Comparison of ENCODE assay signal across 12 cellular contexts in the genomic region with DNA sequence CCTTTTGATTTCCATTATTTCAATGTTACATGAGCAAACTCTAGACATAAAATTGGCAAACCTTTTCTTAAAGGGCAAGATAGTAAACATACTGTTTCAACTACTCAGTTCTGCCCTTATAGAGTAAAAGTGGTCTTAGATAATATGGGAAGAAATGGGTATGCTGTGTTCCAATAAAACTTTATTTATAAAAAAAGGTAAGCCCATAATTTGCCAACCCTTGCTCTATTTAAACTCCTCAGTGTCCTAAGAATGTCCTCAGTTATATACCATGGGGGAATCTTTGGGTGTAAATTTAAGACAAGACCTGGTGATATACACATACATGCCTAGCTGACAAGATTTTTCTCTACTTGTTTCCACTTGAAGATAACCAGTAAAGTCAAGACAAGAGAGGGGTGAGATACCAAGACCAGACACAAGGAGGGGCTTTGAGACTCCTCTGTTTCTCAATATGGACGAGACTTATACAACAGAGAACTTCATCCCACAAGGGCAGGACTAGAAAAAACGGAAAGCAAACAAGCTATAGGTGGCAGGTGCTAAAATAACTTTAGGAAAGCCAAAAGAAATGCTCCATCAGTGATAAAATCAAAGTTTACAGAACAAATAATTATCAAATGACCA. TPM values are rescaled to one million over a fixed set of nuclear protein-coding genes. Genes with fewer than 3 reads are reported as not detected.
DNase-seq lines count a peak whose midpoint lies in the region; ATAC-seq and TF ChIP-seq lines count a peak whose summit lies in the region.
"Had no signal": no experiment of that assay in that cellular context is flagged by ENCODE, and none has a peak within 500 bp of the region (broad histone marks: within the 10 kb centered on the region; RNA-seq: fewer than 3 reads in every experiment).

No MANE protein-coding gene starts in this region.

- no peak overlapping the region for H2AFZ ChIP-seq in KMS-11 (ENCODE audit: low read depth)

- no peaks in the 10 kb centered on the region for H4K20me1 ChIP-seq in KMS-11 (ENCODE audit: insufficient read depth)

- H3K36me3 Mint-ChIP-seq in neural crest cell (ENCODE audit: low read depth) = peaks cover 7% of the 10 kb centered on the region
- H3K36me3 Mint-ChIP-seq in activated CD4-positive, alpha-beta T cell treated with anti-CD3 and anti-CD28 coated beads, Interleukin-2, amount 10 ng/mL, durations not matched to agents 24 days and 14 days (ENCODE audit: low read depth) = peaks cover 34% of the 10 kb centered on the region

- ATAC-seq in GM21576 (IDR thresholded peaks at IDR 0.05; ENCODE audit: unreplicated experiment) = no peak

- H3K4me1 Mint-ChIP-seq in neural crest cell = peaks cover 6% of the 10 kb centered on the region
- peaks cover 20% of the 10 kb centered on the region for H3K4me1 Mint-ChIP-seq in activated CD4-positive, alpha-beta T cell treated with anti-CD3 and anti-CD28 coated beads, Interleukin-2, amount 10 ng/mL, durations not matched to agents 24 days and 14 days

- intact Hi-C loops in activated CD4-positive, alpha-beta T cell treated with anti-CD3 and anti-CD28 coated beads, Interleukin-2, amount 10 ng/mL, durations not matched to agents 24 days and 14 days (cut with micrococcal nuclease) = no loop called here
- intact Hi-C loops in ascending aorta (cut with DNase I) = no loop called here

- H3K36me3 ChIP-seq in KMS-11 (ENCODE audit: insufficient read depth) (no peaks in the 10 kb centered on the region), ascending aorta (no peaks in the 10 kb centered on the region)

- H3K4me3 ChIP-seq in KMS-11 (IDR thresholded peaks at IDR 0.05; ENCODE audit: insufficient read depth, low read depth, low read length) (no peak overlapping the region), ascending aorta (no peak overlapping the region)

- no peaks in the 10 kb centered on the region for H3K27me3 Mint-ChIP-seq in neural crest cell (ENCODE audit: low read depth)
- H3K27me3 Mint-ChIP-seq in activated CD4-positive, alpha-beta T cell treated with anti-CD3 and anti-CD28 coated beads, Interleukin-2, amount 10 ng/mL, durations not matched to agents 24 days and 14 days = no peaks in the 10 kb centered on the region
- H3K27me3 Mint-ChIP-seq: naive B cell had no signal

- H3K4me3 Mint-ChIP-seq in neural crest cell = no peak overlapping the region
- no peak overlapping the region for H3K4me3 Mint-ChIP-seq in activated CD4-positive, alpha-beta T cell treated with anti-CD3 and anti-CD28 coated beads, Interleukin-2, amount 10 ng/mL, durations not matched to agents 24 days and 14 days

- H3K27ac Mint-ChIP-seq in neural crest cell (ENCODE audit: unreplicated experiment) = no peak overlapping the region
- H3K27ac Mint-ChIP-seq in activated CD4-positive, alpha-beta T cell treated with anti-CD3 and anti-CD28 coated beads, Interleukin-2, amount 10 ng/mL, durations not matched to agents 24 days and 14 days = no peak overlapping the region

- H3K27me3 ChIP-seq in KMS-11 (ENCODE audit: insufficient read depth, low read depth) (no peaks in the 10 kb centered on the region), ascending aorta (no peaks in the 10 kb centered on the region)

- 0 out of 2 replicates have a peak, but pooled peaks have one; percentile 21 for TF ChIP-seq CTCF in KMS-11 (conservative IDR thresholded peaks at IDR 0.05; ENCODE audit: low read depth, low read length)
- peak; percentile 47 for TF ChIP-seq CTCF in neural crest cell (conservative IDR thresholded peaks at IDR 0.05)
- TF ChIP-seq CTCF in ascending aorta (IDR thresholded peaks at IDR 0.05) = no peak

- peaks cover 4% of the 10 kb centered on the region for H3K4me1 ChIP-seq in KMS-11 (ENCODE audit: low read depth, poor library complexity, severe bottlenecking)
- H3K4me1 ChIP-seq in ascending aorta = peaks cover 0 to 15% of the 10 kb centered on the region in 2 donors

- no peaks in the 10 kb centered on the region for H3K79me2 ChIP-seq in KMS-11 (ENCODE audit: insufficient read depth, low read depth)

- no peak overlapping the region for H3K4me2 ChIP-seq in KMS-11

- H3K9me3 Mint-ChIP-seq in neural crest cell = no peaks in the 10 kb centered on the region
- no peaks in the 10 kb centered on the region for H3K9me3 Mint-ChIP-seq in activated CD4-positive, alpha-beta T cell treated with anti-CD3 and anti-CD28 coated beads, Interleukin-2, amount 10 ng/mL, durations not matched to agents 24 days and 14 days

- DNase-seq in DMS 273 (lab: John Stamatoyannopoulos, UW; ENCODE audit: unreplicated experiment) (peak; percentile 18), DMS 273 treated with DMSO at 0.1 percent for 48 hours (lab: John Stamatoyannopoulos, UW) (no peak), astrocyte of the hippocampus (ENCODE audit: low read depth, low spot score) (peak; percentile 18), neural crest cell (ENCODE audit: low read depth, low spot score) (no peak), ascending aorta (ENCODE audit: low spot score in 2 of 2) (no peak)
- no peak for DNase-seq in activated CD4-positive, alpha-beta T cell treated with anti-CD3 and anti-CD28 coated beads, Interleukin-2, amount 10 ng/mL, durations not matched to agents 24 days and 14 days
- DNase-seq: activated CD8-positive, alpha-beta memory T cell treated with anti-CD3 and anti-CD28 coated beads, Interleukin-2, amount 50 U/mL, for 48 hours; naive B cell had no signal

- H3K9ac ChIP-seq in KMS-11 = no peak overlapping the region

- H3K9me3 ChIP-seq in ascending aorta = no peaks in the 10 kb centered on the region

- H3K27ac ChIP-seq in KMS-11 = no peak overlapping the region
- no peak overlapping the region for H3K27ac ChIP-seq in ascending aorta
- H3K27ac ChIP-seq: 22Rv1, epithelial cell of prostate had no signal

RNA-seq across cellular contexts. Expression of a gene that starts 10.5 kb away (rescaled TPM):
- total RNA-seq in neural crest cell (71.0 and 75.6 TPM in 2 replicates), ascending aorta (112 TPM)
- total RNA-seq in activated CD4-positive, alpha-beta T cell treated with anti-CD3 and anti-CD28 coated beads, Interleukin-2, amount 10 ng/mL, durations not matched to agents 24 days and 14 days = 75.1 and 78.0 TPM in 2 replicates

RNA-seq across cellular contexts. Expression of a gene that starts 44.5 kb away (rescaled TPM):
- total RNA-seq in neural crest cell (8.2 and 9.8 TPM in 2 replicates), ascending aorta (0.53 TPM)
- 6.0 and 6.3 TPM in 2 replicates for total RNA-seq in activated CD4-positive, alpha-beta T cell treated with anti-CD3 and anti-CD28 coated beads, Interleukin-2, amount 10 ng/mL, durations not matched to agents 24 days and 14 days

Comparison
In these comparisons a context has a peak if more than half of its experiments do, and no peak if none do; other contexts are left out.
1. DNase-seq: peak in DMS 273 (single experiment) and astrocyte of the hippocampus (single experiment); none in DMS 273 treated with DMSO at 0.1 percent for 48 hours (single experiment), neural crest cell (single experiment), activated CD4-positive, alpha-beta T cell treated with anti-CD3 and anti-CD28 coated beads, Interleukin-2, amount 10 ng/mL, durations not matched to agents 24 days and 14 days (single experiment) and ascending aorta (0 of 2).
2. CTCF ChIP-seq: peak in KMS-11 (single experiment) and neural crest cell (single experiment); none in ascending aorta (0 of 3).